In genomic region chr6:60670036-60670435, GRCh38 we compare ENCODE assay signal across 30 cellular contexts.
"Had no signal": no experiment of that assay in that cellular context is flagged by ENCODE, and none has a peak within 500 bp of the region (broad histone marks: within the 10 kb centered on the region; RNA-seq: fewer than 3 reads in every experiment).

No MANE protein-coding gene starts in this region.

- H3K36me3 ChIP-seq: left lung, lower lobe of right lung, pancreas, prostate gland, stomach, tibial artery, upper lobe of right lung, uterus had no signal

- H3K27me3 Mint-ChIP-seq: naive thymus-derived CD8-positive, alpha-beta T cell; stimulated activated naive B cell treated with anti-CD40 and anti-IgM and Interleukin-4, amounts not matched to agents 10 μg/mL and 1 μg/mL and 100 μg/mL, for 72 hours had no signal

- H3K27me3 ChIP-seq: hepatocyte, left lung, pancreas, stomach, testis, tibial artery, upper lobe of right lung, uterus had no signal

- DNase-seq: kidney; left colon; left lung; lower lobe of right lung; mammary epithelial cell; midbrain; mucosa of descending colon; naive thymus-derived CD8-positive, alpha-beta T cell; nucleus accumbens; pancreas; posterior cingulate gyrus; retina; right cardiac atrium; stimulated activated CD4-positive, alpha-beta T cell treated with anti-CD3 and anti-CD28 coated beads, Interleukin-12 subunit alpha, Interleukin-12 subunit beta, amount 100 ng/mL, for 4 hours; stimulated activated CD4-positive, alpha-beta T cell treated with anti-CD3 and anti-CD28 coated beads, Interleukin-15, amount 100 ng/mL, for 24 hours; stimulated activated CD4-positive, alpha-beta T cell treated with anti-CD3 and anti-CD28 coated beads, Interleukin-2, amount 100 ng/mL, for 24 hours; stimulated activated CD4-positive, alpha-beta T cell treated with anti-CD3 and anti-CD28 coated beads, Interleukin-4, amount 100 ng/mL, for 1 hour; stimulated activated naive B cell treated with anti-CD40 and anti-IgM and Interleukin-4, amounts not matched to agents 10 μg/mL and 1 μg/mL and 100 μg/mL, for 72 hours; stimulated activated naive CD8-positive, alpha-beta T cell treated with anti-CD3 and anti-CD28 coated beads, Interleukin-15, Interleukin-2, amounts not matched to agents 100 U/mL and 50 U/mL, for 24 hours; stomach; testis; tibial artery; trophoblast cell; upper lobe of right lung; uterus had no signal

- H3K9me3 ChIP-seq: lower lobe of right lung, pancreas, prostate gland, testis, uterus had no signal

- H3K27ac ChIP-seq: hepatocyte, left lung, lower lobe of right lung, pancreas, prostate gland, skin epidermis, stomach, testis, tibial artery, upper lobe of right lung, uterus had no signal

- H3K4me3 ChIP-seq: hepatocyte, left lung, lower lobe of right lung, mucosa of descending colon, pancreas, prostate gland, skin epidermis, stomach, testis, tibial artery, upper lobe of right lung, uterus had no signal

- H3K27ac Mint-ChIP-seq: naive thymus-derived CD8-positive, alpha-beta T cell; nephron; stimulated activated naive B cell treated with anti-CD40 and anti-IgM and Interleukin-4, amounts not matched to agents 10 μg/mL and 1 μg/mL and 100 μg/mL, for 72 hours had no signal

- H3K36me3 Mint-ChIP-seq: stimulated activated naive B cell treated with anti-CD40 and anti-IgM and Interleukin-4, amounts not matched to agents 10 μg/mL and 1 μg/mL and 100 μg/mL, for 72 hours had no signal

- H3K4me1 ChIP-seq: left lung, lower lobe of right lung, pancreas, prostate gland, stomach, testis, tibial artery, upper lobe of right lung, uterus had no signal

- H3K4me1 Mint-ChIP-seq: naive thymus-derived CD8-positive, alpha-beta T cell; nephron; stimulated activated naive B cell treated with anti-CD40 and anti-IgM and Interleukin-4, amounts not matched to agents 10 μg/mL and 1 μg/mL and 100 μg/mL, for 72 hours had no signal

- H3K79me2 ChIP-seq: hepatocyte had no signal

- H3K4me3 Mint-ChIP-seq: naive thymus-derived CD8-positive, alpha-beta T cell; nephron; neural crest cell; stimulated activated naive B cell treated with anti-CD40 and anti-IgM and Interleukin-4, amounts not matched to agents 10 μg/mL and 1 μg/mL and 100 μg/mL, for 72 hours had no signal

- H2AFZ ChIP-seq: hepatocyte had no signal

- H3K4me2 ChIP-seq: hepatocyte had no signal
